1 cellular context compared by ENCODE assay signal in genomic region chr12:69046372-69046771, GRCh38.
TF ChIP-seq lines count a peak whose summit lies in the region.

No MANE protein-coding gene starts in this region.

TF ChIP-seq in HepG2, 621 proteins besides CTCF, POLR2A, EP300 and RAD21 (continued from another document and continues in another):
- TF ChIP-seq, protein P1, sequence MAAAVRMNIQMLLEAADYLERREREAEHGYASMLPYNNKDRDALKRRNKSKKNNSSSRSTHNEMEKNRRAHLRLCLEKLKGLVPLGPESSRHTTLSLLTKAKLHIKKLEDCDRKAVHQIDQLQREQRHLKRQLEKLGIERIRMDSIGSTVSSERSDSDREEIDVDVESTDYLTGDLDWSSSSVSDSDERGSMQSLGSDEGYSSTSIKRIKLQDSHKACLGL (CRISPR knock-in tag; IDR thresholded peaks at IDR 0.05) = no peak
- TF ChIP-seq NR2F1 (CRISPR knock-in tag; IDR thresholded peaks at IDR 0.05) (peak in 1 of 2 experiments; percentile 36; a peak in 1 of 4 replicates), HOMEZ (CRISPR knock-in tag; IDR thresholded peaks at IDR 0.05; ENCODE audit: low read depth) (peak; percentile 63; the same call in 1 of the 2 replicates), MYC (CRISPR knock-in tag; IDR thresholded peaks at IDR 0.05; ENCODE audit: borderline replicate concordance) (no peak), ZBTB34 (CRISPR knock-in tag; IDR thresholded peaks at IDR 0.05) (peak; percentile 83; the same call in 1 of the 2 replicates), ZNF431 (CRISPR knock-in tag; IDR thresholded peaks at IDR 0.05; ENCODE audit: borderline replicate concordance, low read depth) (no peak), IRF2 (CRISPR knock-in tag; IDR thresholded peaks at IDR 0.05) (0 out of 2 replicates have a peak, but pooled peaks have one; percentile 42), NFIC (IDR thresholded peaks at IDR 0.05; ENCODE audit: low read length) (0 out of 2 replicates have a peak, but pooled peaks have one; percentile 20), ZGPAT (CRISPR knock-in tag; IDR thresholded peaks at IDR 0.05) (0 out of 2 replicates have a peak, but pooled peaks have one; percentile 47), FOXO1 (CRISPR knock-in tag; IDR thresholded peaks at IDR 0.05) (peak; percentile 40; the same call in 1 of the 2 replicates), ZNF597 (CRISPR knock-in tag; IDR thresholded peaks at IDR 0.05) (no peak), ZNF3 (CRISPR knock-in tag; IDR thresholded peaks at IDR 0.05) (peak; percentile 84), RARA (CRISPR knock-in tag; IDR thresholded peaks at IDR 0.05) (peak; percentile 43), ZNF282 (IDR thresholded peaks at IDR 0.05; ENCODE audit: partially characterized antibody) (no peak), NFE2L2 (IDR thresholded peaks at IDR 0.05; ENCODE audit: low read length) (0 out of 2 replicates have a peak, but pooled peaks have one; percentile 21), MIXL1 (CRISPR knock-in tag; IDR thresholded peaks at IDR 0.05) (peak; percentile 43), CREB1 (IDR thresholded peaks at IDR 0.05) (no peak), CREB1 (CRISPR knock-in tag; IDR thresholded peaks at IDR 0.05) (peak; percentile 56; the same call in 1 of the 2 replicates), HDAC1 (CRISPR knock-in tag; IDR thresholded peaks at IDR 0.05) (peak; percentile 21; the same call in 1 of the 2 replicates), ATF1 (CRISPR knock-in tag; IDR thresholded peaks at IDR 0.05) (peak; percentile 22; the same call in 1 of the 2 replicates), ZKSCAN8 (CRISPR knock-in tag; IDR thresholded peaks at IDR 0.05; ENCODE audit: borderline replicate concordance) (peak; percentile 65; the same call in 1 of the 2 replicates), NR2F6 (IDR thresholded peaks at IDR 0.05) (peak; percentile 59), NR2F6 (CRISPR knock-in tag; IDR thresholded peaks at IDR 0.05) (0 out of 2 replicates have a peak, but pooled peaks have one; percentile 55), SOX5 (CRISPR knock-in tag; IDR thresholded peaks at IDR 0.05; ENCODE audit: borderline replicate concordance) (peak; percentile 78; the same call in 1 of the 2 replicates), GZF1 (CRISPR knock-in tag; IDR thresholded peaks at IDR 0.05) (no peak), CEBPG (CRISPR knock-in tag; IDR thresholded peaks at IDR 0.05) (peak; percentile 54), MED1 (CRISPR knock-in tag; IDR thresholded peaks at IDR 0.05) (peak; percentile 54), HNF4G (IDR thresholded peaks at IDR 0.05; ENCODE audit: borderline replicate concordance, low read depth, low read length) (peak; percentile 86), HNF4G (CRISPR knock-in tag; IDR thresholded peaks at IDR 0.05; ENCODE audit: borderline replicate concordance, low read depth) (no peak), CBFB (CRISPR knock-in tag; IDR thresholded peaks at IDR 0.05) (0 out of 2 replicates have a peak, but pooled peaks have one; percentile 74), ZSCAN9 (CRISPR knock-in tag; IDR thresholded peaks at IDR 0.05; ENCODE audit: borderline replicate concordance) (0 out of 2 replicates have a peak, but pooled peaks have one; percentile 24), NCOA2 (CRISPR knock-in tag; IDR thresholded peaks at IDR 0.05) (peak; percentile 74), ZMYM3 (CRISPR knock-in tag; IDR thresholded peaks at IDR 0.05) (peak; percentile 36; the same call in 1 of the 2 replicates), RBAK (CRISPR knock-in tag; IDR thresholded peaks at IDR 0.05) (no peak), SAP130 (CRISPR knock-in tag; IDR thresholded peaks at IDR 0.05; ENCODE audit: low read depth) (peak; percentile 53), MZF1 (CRISPR knock-in tag; IDR thresholded peaks at IDR 0.05; ENCODE audit: borderline replicate concordance) (no peak), ARID5B (CRISPR knock-in tag; IDR thresholded peaks at IDR 0.05) (peak; percentile 85), TEAD3 (CRISPR knock-in tag; optimal IDR thresholded peaks at IDR 0.05; ENCODE audit: borderline replicate concordance) (peak; percentile 41), ZNF207 (IDR thresholded peaks at IDR 0.05; ENCODE audit: borderline replicate concordance) (no peak), ZNF558 (CRISPR knock-in tag; IDR thresholded peaks at IDR 0.05; ENCODE audit: borderline replicate concordance) (no peak), HNRNPLL (IDR thresholded peaks at IDR 0.05; ENCODE audit: low read depth, low read length, poor library complexity, severe bottlenecking) (no peak), ARNT2 (CRISPR knock-in tag; IDR thresholded peaks at IDR 0.05; ENCODE audit: low read depth) (no peak), HDAC2 (CRISPR knock-in tag; IDR thresholded peaks at IDR 0.05) (peak; percentile 62)
- TF ChIP-seq, protein P2, sequence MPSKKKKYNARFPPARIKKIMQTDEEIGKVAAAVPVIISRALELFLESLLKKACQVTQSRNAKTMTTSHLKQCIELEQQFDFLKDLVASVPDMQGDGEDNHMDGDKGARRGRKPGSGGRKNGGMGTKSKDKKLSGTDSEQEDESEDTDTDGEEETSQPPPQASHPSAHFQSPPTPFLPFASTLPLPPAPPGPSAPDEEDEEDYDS (CRISPR knock-in tag; IDR thresholded peaks at IDR 0.05) = 0 out of 2 replicates have a peak, but pooled peaks have one; percentile 25
- TF ChIP-seq, protein P3, sequence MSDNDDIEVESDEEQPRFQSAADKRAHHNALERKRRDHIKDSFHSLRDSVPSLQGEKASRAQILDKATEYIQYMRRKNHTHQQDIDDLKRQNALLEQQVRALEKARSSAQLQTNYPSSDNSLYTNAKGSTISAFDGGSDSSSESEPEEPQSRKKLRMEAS (IDR thresholded peaks at IDR 0.05) = no peak
- TF ChIP-seq, protein P4, sequence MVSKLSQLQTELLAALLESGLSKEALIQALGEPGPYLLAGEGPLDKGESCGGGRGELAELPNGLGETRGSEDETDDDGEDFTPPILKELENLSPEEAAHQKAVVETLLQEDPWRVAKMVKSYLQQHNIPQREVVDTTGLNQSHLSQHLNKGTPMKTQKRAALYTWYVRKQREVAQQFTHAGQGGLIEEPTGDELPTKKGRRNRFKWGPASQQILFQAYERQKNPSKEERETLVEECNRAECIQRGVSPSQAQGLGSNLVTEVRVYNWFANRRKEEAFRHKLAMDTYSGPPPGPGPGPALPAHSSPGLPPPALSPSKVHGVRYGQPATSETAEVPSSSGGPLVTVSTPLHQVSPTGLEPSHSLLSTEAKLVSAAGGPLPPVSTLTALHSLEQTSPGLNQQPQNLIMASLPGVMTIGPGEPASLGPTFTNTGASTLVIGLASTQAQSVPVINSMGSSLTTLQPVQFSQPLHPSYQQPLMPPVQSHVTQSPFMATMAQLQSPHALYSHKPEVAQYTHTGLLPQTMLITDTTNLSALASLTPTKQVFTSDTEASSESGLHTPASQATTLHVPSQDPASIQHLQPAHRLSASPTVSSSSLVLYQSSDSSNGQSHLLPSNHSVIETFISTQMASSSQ (IDR thresholded peaks at IDR 0.05; ENCODE audit: low read depth) = peak; percentile 43; the same call in 1 of the 2 replicates
- TF ChIP-seq, protein P4 (CRISPR knock-in tag; IDR thresholded peaks at IDR 0.05; ENCODE audit: borderline replicate concordance) = peak; percentile 52; the same call in 1 of the 2 replicates
- TF ChIP-seq, protein P5, sequence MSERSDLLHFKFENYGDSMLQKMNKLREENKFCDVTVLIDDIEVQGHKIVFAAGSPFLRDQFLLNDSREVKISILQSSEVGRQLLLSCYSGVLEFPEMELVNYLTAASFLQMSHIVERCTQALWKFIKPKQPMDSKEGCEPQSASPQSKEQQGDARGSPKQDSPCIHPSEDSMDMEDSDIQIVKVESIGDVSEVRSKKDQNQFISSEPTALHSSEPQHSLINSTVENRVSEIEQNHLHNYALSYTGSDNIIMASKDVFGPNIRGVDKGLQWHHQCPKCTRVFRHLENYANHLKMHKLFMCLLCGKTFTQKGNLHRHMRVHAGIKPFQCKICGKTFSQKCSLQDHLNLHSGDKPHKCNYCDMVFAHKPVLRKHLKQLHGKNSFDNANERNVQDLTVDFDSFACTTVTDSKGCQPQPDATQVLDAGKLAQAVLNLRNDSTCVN (CRISPR knock-in tag; IDR thresholded peaks at IDR 0.05; ENCODE audit: borderline replicate concordance) = peak; percentile 83
